In the genomic region with DNA sequence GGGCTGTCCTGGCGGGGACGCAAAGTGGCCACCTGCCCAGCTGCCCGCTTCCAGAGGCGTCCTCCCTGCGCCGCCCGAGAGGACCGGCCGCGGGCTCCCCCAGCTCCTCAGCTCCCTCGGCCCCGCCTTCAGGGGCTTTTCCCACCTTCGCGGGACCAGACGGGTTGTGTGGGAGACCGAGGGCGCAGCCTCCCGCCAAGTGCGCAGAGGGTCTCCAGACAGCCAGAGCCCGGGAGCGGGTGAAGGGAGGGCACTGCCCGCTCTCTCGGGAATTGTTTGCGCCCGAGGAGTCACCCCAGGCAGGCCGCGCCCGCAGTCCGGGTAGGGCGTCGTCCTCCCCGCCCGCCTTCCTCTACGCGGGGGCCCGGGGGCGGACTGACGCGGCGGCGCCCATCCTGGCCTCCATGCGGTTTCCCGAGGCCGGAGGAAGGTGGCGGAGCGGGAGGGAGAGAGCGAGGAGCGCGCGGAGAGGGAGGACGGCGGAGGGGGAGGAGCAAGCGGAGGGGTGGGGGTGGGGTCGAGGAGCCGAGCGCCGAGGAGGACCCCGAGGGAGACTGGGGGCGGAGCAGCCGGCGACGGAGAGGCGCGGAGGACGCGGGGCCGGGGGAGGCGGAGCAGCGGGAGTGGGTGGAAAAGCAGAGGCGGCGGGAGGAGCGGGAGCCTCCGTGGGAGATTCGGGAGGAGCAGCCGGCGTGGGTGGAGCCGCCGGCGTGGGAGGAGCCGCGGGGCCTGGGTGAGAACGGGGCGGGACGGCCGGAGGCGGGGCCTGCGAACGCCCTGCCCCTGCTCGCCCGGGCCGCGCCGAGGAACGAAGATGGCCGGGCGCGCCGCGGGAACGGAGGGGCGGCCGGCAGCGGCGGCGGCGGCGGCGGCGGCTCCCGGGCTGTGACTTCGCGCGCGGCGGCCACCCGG, we compare ENCODE assay signal across 1 cellular context.
A peak's percentile ranks its signal among the peaks of the same experiment; 100 is the strongest.
TF ChIP-seq lines count a peak whose summit lies in the region.

No MANE protein-coding gene starts in this region.

TF ChIP-seq in HepG2, 621 proteins besides CTCF, POLR2A, EP300 and RAD21 (continued from another document and continues in another):
- TF ChIP-seq, protein P1, sequence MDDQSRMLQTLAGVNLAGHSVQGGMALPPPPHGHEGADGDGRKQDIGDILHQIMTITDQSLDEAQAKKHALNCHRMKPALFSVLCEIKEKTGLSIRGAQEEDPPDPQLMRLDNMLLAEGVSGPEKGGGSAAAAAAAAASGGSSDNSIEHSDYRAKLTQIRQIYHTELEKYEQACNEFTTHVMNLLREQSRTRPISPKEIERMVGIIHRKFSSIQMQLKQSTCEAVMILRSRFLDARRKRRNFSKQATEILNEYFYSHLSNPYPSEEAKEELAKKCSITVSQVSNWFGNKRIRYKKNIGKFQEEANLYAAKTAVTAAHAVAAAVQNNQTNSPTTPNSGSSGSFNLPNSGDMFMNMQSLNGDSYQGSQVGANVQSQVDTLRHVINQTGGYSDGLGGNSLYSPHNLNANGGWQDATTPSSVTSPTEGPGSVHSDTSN (CRISPR knock-in tag; IDR thresholded peaks at IDR 0.05; ENCODE audit: borderline replicate concordance) = no peak
- no peak for TF ChIP-seq SRSF4 (IDR thresholded peaks at IDR 0.05; ENCODE audit: low read depth, low read length, poor library complexity, severe bottlenecking)
- TF ChIP-seq, protein P2, sequence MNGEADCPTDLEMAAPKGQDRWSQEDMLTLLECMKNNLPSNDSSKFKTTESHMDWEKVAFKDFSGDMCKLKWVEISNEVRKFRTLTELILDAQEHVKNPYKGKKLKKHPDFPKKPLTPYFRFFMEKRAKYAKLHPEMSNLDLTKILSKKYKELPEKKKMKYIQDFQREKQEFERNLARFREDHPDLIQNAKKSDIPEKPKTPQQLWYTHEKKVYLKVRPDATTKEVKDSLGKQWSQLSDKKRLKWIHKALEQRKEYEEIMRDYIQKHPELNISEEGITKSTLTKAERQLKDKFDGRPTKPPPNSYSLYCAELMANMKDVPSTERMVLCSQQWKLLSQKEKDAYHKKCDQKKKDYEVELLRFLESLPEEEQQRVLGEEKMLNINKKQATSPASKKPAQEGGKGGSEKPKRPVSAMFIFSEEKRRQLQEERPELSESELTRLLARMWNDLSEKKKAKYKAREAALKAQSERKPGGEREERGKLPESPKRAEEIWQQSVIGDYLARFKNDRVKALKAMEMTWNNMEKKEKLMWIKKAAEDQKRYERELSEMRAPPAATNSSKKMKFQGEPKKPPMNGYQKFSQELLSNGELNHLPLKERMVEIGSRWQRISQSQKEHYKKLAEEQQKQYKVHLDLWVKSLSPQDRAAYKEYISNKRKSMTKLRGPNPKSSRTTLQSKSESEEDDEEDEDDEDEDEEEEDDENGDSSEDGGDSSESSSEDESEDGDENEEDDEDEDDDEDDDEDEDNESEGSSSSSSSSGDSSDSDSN (CRISPR knock-in tag; IDR thresholded peaks at IDR 0.05) = peak; percentile 41; the same call in 1 of the 2 replicates
- TF ChIP-seq, protein P3, sequence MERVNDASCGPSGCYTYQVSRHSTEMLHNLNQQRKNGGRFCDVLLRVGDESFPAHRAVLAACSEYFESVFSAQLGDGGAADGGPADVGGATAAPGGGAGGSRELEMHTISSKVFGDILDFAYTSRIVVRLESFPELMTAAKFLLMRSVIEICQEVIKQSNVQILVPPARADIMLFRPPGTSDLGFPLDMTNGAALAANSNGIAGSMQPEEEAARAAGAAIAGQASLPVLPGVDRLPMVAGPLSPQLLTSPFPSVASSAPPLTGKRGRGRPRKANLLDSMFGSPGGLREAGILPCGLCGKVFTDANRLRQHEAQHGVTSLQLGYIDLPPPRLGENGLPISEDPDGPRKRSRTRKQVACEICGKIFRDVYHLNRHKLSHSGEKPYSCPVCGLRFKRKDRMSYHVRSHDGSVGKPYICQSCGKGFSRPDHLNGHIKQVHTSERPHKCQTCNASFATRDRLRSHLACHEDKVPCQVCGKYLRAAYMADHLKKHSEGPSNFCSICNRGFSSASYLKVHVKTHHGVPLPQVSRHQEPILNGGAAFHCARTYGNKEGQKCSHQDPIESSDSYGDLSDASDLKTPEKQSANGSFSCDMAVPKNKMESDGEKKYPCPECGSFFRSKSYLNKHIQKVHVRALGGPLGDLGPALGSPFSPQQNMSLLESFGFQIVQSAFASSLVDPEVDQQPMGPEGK (CRISPR knock-in tag; IDR thresholded peaks at IDR 0.05) = peak; percentile 79
- no peak for TF ChIP-seq GATAD1 (CRISPR knock-in tag; IDR thresholded peaks at IDR 0.05)
- TF ChIP-seq, protein P4, sequence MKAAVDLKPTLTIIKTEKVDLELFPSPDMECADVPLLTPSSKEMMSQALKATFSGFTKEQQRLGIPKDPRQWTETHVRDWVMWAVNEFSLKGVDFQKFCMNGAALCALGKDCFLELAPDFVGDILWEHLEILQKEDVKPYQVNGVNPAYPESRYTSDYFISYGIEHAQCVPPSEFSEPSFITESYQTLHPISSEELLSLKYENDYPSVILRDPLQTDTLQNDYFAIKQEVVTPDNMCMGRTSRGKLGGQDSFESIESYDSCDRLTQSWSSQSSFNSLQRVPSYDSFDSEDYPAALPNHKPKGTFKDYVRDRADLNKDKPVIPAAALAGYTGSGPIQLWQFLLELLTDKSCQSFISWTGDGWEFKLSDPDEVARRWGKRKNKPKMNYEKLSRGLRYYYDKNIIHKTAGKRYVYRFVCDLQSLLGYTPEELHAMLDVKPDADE (CRISPR knock-in tag; IDR thresholded peaks at IDR 0.05) = no peak
- no peak for TF ChIP-seq FOXC1 (CRISPR knock-in tag; IDR thresholded peaks at IDR 0.05; ENCODE audit: borderline replicate concordance)
- TF ChIP-seq ZNF567 (CRISPR knock-in tag; IDR thresholded peaks at IDR 0.05; ENCODE audit: borderline replicate concordance) = no peak
- TF ChIP-seq ZNF773 (CRISPR knock-in tag; IDR thresholded peaks at IDR 0.05; ENCODE audit: borderline replicate concordance) = no peak
- no peak for TF ChIP-seq NCOR1 (IDR thresholded peaks at IDR 0.05; ENCODE audit: borderline replicate concordance, low read length)
- no peak for TF ChIP-seq CBX1 (IDR thresholded peaks at IDR 0.05; ENCODE audit: low read depth)
- peak; percentile 19; the same call in 1 of the 2 replicates for TF ChIP-seq ZNF777 (CRISPR knock-in tag; IDR thresholded peaks at IDR 0.05)
- TF ChIP-seq ZBTB3 (CRISPR knock-in tag; IDR thresholded peaks at IDR 0.05; ENCODE audit: borderline replicate concordance, low read depth) = no peak
- TF ChIP-seq SOX5 (CRISPR knock-in tag; IDR thresholded peaks at IDR 0.05; ENCODE audit: borderline replicate concordance) = no peak
- TF ChIP-seq, protein P5, sequence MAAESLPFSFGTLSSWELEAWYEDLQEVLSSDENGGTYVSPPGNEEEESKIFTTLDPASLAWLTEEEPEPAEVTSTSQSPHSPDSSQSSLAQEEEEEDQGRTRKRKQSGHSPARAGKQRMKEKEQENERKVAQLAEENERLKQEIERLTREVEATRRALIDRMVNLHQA (CRISPR knock-in tag; IDR thresholded peaks at IDR 0.05) = no peak
- TF ChIP-seq, protein P6, sequence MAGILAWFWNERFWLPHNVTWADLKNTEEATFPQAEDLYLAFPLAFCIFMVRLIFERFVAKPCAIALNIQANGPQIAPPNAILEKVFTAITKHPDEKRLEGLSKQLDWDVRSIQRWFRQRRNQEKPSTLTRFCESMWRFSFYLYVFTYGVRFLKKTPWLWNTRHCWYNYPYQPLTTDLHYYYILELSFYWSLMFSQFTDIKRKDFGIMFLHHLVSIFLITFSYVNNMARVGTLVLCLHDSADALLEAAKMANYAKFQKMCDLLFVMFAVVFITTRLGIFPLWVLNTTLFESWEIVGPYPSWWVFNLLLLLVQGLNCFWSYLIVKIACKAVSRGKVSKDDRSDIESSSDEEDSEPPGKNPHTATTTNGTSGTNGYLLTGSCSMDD (CRISPR knock-in tag; IDR thresholded peaks at IDR 0.05) = no peak
- TF ChIP-seq, protein P7, sequence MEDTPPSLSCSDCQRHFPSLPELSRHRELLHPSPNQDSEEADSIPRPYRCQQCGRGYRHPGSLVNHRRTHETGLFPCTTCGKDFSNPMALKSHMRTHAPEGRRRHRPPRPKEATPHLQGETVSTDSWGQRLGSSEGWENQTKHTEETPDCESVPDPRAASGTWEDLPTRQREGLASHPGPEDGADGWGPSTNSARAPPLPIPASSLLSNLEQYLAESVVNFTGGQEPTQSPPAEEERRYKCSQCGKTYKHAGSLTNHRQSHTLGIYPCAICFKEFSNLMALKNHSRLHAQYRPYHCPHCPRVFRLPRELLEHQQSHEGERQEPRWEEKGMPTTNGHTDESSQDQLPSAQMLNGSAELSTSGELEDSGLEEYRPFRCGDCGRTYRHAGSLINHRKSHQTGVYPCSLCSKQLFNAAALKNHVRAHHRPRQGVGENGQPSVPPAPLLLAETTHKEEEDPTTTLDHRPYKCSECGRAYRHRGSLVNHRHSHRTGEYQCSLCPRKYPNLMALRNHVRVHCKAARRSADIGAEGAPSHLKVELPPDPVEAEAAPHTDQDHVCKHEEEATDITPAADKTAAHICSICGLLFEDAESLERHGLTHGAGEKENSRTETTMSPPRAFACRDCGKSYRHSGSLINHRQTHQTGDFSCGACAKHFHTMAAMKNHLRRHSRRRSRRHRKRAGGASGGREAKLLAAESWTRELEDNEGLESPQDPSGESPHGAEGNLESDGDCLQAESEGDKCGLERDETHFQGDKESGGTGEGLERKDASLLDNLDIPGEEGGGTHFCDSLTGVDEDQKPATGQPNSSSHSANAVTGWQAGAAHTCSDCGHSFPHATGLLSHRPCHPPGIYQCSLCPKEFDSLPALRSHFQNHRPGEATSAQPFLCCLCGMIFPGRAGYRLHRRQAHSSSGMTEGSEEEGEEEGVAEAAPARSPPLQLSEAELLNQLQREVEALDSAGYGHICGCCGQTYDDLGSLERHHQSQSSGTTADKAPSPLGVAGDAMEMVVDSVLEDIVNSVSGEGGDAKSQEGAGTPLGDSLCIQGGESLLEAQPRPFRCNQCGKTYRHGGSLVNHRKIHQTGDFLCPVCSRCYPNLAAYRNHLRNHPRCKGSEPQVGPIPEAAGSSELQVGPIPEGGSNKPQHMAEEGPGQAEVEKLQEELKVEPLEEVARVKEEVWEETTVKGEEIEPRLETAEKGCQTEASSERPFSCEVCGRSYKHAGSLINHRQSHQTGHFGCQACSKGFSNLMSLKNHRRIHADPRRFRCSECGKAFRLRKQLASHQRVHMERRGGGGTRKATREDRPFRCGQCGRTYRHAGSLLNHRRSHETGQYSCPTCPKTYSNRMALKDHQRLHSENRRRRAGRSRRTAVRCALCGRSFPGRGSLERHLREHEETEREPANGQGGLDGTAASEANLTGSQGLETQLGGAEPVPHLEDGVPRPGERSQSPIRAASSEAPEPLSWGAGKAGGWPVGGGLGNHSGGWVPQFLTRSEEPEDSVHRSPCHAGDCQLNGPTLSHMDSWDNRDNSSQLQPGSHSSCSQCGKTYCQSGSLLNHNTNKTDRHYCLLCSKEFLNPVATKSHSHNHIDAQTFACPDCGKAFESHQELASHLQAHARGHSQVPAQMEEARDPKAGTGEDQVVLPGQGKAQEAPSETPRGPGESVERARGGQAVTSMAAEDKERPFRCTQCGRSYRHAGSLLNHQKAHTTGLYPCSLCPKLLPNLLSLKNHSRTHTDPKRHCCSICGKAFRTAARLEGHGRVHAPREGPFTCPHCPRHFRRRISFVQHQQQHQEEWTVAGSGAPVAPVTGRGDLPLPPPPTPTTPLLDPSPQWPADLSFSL (CRISPR knock-in tag; IDR thresholded peaks at IDR 0.05) = no peak
- TF ChIP-seq, protein P8, sequence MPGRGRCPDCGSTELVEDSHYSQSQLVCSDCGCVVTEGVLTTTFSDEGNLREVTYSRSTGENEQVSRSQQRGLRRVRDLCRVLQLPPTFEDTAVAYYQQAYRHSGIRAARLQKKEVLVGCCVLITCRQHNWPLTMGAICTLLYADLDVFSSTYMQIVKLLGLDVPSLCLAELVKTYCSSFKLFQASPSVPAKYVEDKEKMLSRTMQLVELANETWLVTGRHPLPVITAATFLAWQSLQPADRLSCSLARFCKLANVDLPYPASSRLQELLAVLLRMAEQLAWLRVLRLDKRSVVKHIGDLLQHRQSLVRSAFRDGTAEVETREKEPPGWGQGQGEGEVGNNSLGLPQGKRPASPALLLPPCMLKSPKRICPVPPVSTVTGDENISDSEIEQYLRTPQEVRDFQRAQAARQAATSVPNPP (CRISPR knock-in tag; IDR thresholded peaks at IDR 0.05) = no peak
- no peak for TF ChIP-seq MBNL3 (CRISPR knock-in tag; conservative IDR thresholded peaks at IDR 0.05)
- TF ChIP-seq, protein P9, sequence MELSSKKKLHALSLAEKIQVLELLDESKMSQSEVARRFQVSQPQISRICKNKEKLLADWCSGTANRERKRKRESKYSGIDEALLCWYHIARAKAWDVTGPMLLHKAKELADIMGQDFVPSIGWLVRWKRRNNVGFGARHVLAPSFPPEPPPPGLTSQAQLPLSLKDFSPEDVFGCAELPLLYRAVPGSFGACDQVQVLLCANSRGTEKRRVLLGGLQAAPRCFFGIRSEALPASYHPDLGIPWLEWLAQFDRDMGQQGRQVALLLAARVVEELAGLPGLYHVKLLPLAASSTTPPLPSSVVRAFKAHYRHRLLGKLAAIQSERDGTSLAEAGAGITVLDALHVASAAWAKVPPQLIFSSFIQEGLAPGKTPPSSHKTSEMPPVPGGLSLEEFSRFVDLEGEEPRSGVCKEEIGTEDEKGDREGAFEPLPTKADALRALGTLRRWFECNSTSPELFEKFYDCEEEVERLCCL (CRISPR knock-in tag; IDR thresholded peaks at IDR 0.05; ENCODE audit: borderline replicate concordance) = no peak
- TF ChIP-seq, protein P10, sequence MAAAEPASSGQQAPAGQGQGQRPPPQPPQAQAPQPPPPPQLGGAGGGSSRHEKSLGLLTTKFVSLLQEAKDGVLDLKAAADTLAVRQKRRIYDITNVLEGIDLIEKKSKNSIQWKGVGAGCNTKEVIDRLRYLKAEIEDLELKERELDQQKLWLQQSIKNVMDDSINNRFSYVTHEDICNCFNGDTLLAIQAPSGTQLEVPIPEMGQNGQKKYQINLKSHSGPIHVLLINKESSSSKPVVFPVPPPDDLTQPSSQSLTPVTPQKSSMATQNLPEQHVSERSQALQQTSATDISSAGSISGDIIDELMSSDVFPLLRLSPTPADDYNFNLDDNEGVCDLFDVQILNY (CRISPR knock-in tag; conservative IDR thresholded peaks at IDR 0.05) = no peak
- TF ChIP-seq ZFX (CRISPR knock-in tag; IDR thresholded peaks at IDR 0.05; ENCODE audit: low read depth) = peak; percentile 46
- no peak for TF ChIP-seq WIZ (CRISPR knock-in tag; IDR thresholded peaks at IDR 0.05)
- no peak for TF ChIP-seq IRX3 (CRISPR knock-in tag; IDR thresholded peaks at IDR 0.05; ENCODE audit: borderline replicate concordance, low read depth)
- no peak for TF ChIP-seq ZNF383 (CRISPR knock-in tag; IDR thresholded peaks at IDR 0.05; ENCODE audit: borderline replicate concordance)
- TF ChIP-seq ZNF749 (CRISPR knock-in tag; IDR thresholded peaks at IDR 0.05; ENCODE audit: borderline replicate concordance) = no peak
- no peak for TF ChIP-seq ZFYVE20 (CRISPR knock-in tag; IDR thresholded peaks at IDR 0.05; ENCODE audit: borderline replicate concordance, low read depth)
- TF ChIP-seq, protein P11, sequence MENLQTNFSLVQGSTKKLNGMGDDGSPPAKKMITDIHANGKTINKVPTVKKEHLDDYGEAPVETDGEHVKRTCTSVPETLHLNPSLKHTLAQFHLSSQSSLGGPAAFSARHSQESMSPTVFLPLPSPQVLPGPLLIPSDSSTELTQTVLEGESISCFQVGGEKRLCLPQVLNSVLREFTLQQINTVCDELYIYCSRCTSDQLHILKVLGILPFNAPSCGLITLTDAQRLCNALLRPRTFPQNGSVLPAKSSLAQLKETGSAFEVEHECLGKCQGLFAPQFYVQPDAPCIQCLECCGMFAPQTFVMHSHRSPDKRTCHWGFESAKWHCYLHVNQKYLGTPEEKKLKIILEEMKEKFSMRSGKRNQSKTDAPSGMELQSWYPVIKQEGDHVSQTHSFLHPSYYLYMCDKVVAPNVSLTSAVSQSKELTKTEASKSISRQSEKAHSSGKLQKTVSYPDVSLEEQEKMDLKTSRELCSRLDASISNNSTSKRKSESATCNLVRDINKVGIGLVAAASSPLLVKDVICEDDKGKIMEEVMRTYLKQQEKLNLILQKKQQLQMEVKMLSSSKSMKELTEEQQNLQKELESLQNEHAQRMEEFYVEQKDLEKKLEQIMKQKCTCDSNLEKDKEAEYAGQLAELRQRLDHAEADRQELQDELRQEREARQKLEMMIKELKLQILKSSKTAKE (CRISPR knock-in tag; IDR thresholded peaks at IDR 0.05; ENCODE audit: borderline replicate concordance) = no peak
